Comparison of ENCODE assay signal across 30 cellular contexts in the genomic region with DNA sequence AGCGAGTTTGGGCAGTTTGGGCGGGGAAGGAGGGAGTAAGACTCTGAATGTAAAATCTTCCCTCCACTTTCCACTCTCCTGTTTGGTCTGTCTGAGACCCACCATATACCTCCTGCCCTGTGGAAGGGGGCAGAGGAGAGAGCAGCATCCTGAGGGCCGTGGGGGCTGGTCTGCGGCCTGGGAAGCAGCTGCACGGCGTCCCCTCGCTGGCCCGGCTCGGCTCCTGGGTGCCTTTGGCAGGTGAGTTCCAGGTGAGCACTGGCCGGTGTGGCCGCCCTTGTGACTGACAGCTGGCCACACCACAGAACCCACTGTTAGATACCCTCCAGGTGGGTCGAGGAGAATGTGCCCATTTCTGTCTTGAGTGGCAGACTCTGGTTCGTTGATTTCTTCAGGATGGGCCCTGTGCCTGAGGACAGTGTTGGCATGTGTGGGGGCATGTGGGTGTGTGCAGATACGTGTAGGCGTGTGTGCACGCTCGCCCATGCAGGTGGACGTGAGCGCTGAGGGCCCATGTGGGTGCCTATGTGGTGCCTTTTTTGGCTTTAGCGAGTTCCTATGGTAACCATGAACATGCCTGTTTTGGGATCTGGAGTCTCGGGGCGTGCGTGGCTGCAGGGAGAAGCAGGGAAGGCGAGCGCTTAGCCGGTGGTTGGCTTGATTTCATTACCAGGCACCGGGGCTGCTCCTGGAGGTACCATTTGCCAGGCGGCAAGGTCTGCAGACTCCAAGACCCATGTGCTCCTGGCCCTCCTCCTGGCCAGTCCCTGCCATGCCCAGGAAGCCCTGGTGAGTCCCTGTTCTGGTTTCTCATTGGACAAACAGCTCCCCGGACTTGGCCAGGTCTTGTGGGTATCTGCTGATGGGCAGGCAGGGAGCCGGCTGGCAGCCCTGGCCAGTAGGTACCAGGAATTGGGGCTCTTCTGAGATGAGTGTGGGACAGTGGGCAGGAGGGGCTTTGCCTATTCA. TPM values are rescaled to one million over a fixed set of nuclear protein-coding genes. Genes with fewer than 3 reads are reported as not detected.
"Had no signal": no experiment of that assay in that cellular context is flagged by ENCODE, and none has a peak within 500 bp of the region (broad histone marks: within the 10 kb centered on the region; RNA-seq: fewer than 3 reads in every experiment).

No MANE protein-coding gene starts in this region.

- DNase-seq: activated CD4-positive, alpha-beta T cell treated with anti-CD3 and anti-CD28 coated beads for 48 hours; activated CD4-positive, alpha-beta T cell treated with anti-CD3 and anti-CD28 coated beads, Interleukin-2, amount 50 U/mL, for 48 hours; activated CD8-positive, alpha-beta memory T cell treated with anti-CD3 and anti-CD28 coated beads for 24 hours; activated effector memory CD4-positive, alpha-beta T cell treated with Interleukin-2 at 50 U/mL for 16 hours; activated naive CD4-positive, alpha-beta T cell treated with anti-CD3 and anti-CD28 coated beads for 36 hours; activated naive CD8-positive, alpha-beta T cell treated with anti-CD3 and anti-CD28 coated beads for 36 hours; adrenal gland; dermis blood vessel endothelial cell; effector CD4-positive, alpha-beta T cell; esophagus squamous epithelium; foreskin melanocyte; heart right ventricle; mammary epithelial cell; naive B cell; right lobe of liver; stimulated activated CD4-positive, alpha-beta T cell treated with anti-CD3 and anti-CD28 coated beads, Interleukin-4, amount 100 ng/mL, for 1 hour; T-helper 17 cell; T1000; tibial artery; WERI-Rb-1 had no signal

- H3K36me3 ChIP-seq: adrenal gland, esophagus squamous epithelium, heart right ventricle, right lobe of liver, tibial artery, WERI-Rb-1 had no signal

- H3K4me1 ChIP-seq: right lobe of liver, tibial artery had no signal

- H3K9me3 ChIP-seq: adrenal gland, esophagus squamous epithelium, heart right ventricle, right lobe of liver had no signal

- H3K9me3 Mint-ChIP-seq: activated naive CD4-positive, alpha-beta T cell treated with anti-CD3 and anti-CD28 coated beads for 36 hours; activated naive CD8-positive, alpha-beta T cell treated with anti-CD3 and anti-CD28 coated beads for 36 hours; mesothelial cell of epicardium; naive B cell; neural crest cell; stimulated activated naive CD8-positive, alpha-beta T cell treated with anti-CD3 and anti-CD28 coated beads, Interleukin-15, Interleukin-2, amounts not matched to agents 100 ng/mL and 50 ng/mL, for 24 hours had no signal

- H3K4me3 ChIP-seq: adrenal gland, esophagus squamous epithelium, heart right ventricle, right lobe of liver, tibial artery had no signal

- H3K27ac Mint-ChIP-seq: activated naive CD4-positive, alpha-beta T cell treated with anti-CD3 and anti-CD28 coated beads for 36 hours; activated naive CD8-positive, alpha-beta T cell treated with anti-CD3 and anti-CD28 coated beads for 36 hours; mesothelial cell of epicardium; stimulated activated naive CD8-positive, alpha-beta T cell treated with anti-CD3 and anti-CD28 coated beads, Interleukin-15, Interleukin-2, amounts not matched to agents 100 ng/mL and 50 ng/mL, for 24 hours had no signal

- H3K27ac ChIP-seq: adrenal gland, epithelial cell of prostate, esophagus squamous epithelium, heart right ventricle, right lobe of liver, tibial artery, WERI-Rb-1 had no signal

- H3K27me3 Mint-ChIP-seq: naive B cell, T-helper 17 cell had no signal

- H3K4me3 Mint-ChIP-seq: activated naive CD4-positive, alpha-beta T cell treated with anti-CD3 and anti-CD28 coated beads for 36 hours; activated naive CD8-positive, alpha-beta T cell treated with anti-CD3 and anti-CD28 coated beads for 36 hours; mesothelial cell of epicardium; neural crest cell; stimulated activated naive CD8-positive, alpha-beta T cell treated with anti-CD3 and anti-CD28 coated beads, Interleukin-15, Interleukin-2, amounts not matched to agents 100 ng/mL and 50 ng/mL, for 24 hours; T-helper 17 cell had no signal

- H3K36me3 Mint-ChIP-seq: activated naive CD8-positive, alpha-beta T cell treated with anti-CD3 and anti-CD28 coated beads for 36 hours; mesothelial cell of epicardium; naive B cell had no signal

RNA-seq across cellular contexts. Expression of gene RAP1GAP2, which starts 12.4 kb away (rescaled TPM):
- total RNA-seq: activated naive CD8-positive, alpha-beta T cell treated with anti-CD3 and anti-CD28 coated beads for 36 hours had no signal

RNA-seq across cellular contexts. Expression of gene CCDC92B, which starts 59.2 kb away (rescaled TPM):
- total RNA-seq: activated naive CD8-positive, alpha-beta T cell treated with anti-CD3 and anti-CD28 coated beads for 36 hours; dermis blood vessel endothelial cell; glomerular endothelial cell; liver; omental fat pad; renal cortical epithelial cell; right lobe of liver; skeletal muscle tissue had no signal
- polyA plus RNA-seq: keratinocyte, liver had no signal
